8 cellular contexts compared by ENCODE assay signal in the genomic region with DNA sequence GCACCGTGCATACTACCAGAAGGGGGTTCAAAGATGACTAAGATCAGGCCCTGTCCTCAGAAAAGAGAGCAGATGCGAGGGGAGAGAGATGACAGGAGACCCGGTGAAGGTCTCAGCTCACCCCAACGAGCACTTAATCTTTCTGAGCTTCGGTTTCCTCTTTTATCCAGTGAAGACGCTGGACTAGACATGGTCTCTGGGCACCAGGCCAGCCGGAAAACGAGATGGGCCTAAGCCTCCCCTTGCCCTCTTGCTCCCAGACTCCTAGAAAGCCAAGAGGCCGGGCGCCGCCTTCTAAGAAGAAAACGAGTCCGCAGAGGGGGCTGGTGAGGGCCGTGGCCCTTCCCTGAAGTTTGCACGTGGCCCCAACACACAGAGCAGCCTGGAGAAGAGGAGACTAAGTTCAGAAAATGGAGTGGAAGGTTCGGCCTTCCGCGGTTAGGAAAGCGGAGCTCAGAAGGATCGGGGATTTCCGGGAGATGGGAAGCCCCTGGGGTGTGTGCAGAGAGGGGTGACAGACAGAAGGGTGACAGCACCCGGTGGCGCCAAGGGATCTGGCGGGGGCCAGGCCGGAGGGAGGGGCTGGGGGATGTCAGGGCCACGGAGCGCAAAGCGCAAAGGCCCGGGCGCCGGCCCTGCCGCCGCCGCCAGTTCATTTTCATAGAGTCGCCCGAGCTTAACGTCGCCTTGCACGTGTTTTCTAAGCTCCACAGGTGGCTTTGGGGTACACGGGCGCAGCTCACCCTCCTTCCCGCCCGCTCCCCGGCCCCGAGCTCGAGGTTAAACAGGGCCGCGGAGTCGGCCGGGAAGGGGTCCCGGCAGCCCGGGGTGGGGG. TPM values are rescaled to one million over a fixed set of nuclear protein-coding genes. Genes with fewer than 3 reads are reported as not detected.
A peak's percentile ranks its signal among the peaks of the same experiment; 100 is the strongest.
DNase-seq lines count a peak whose midpoint lies in the region; ATAC-seq, FAIRE-seq and TF ChIP-seq lines count a peak whose summit lies in the region.

No MANE protein-coding gene starts in this region.

- H3K9me3 Mint-ChIP-seq in astrocyte (ENCODE audit: unreplicated experiment): peaks cover 8% of the 10 kb centered on the region

- no peak overlapping the region for H3K27ac Mint-ChIP-seq in astrocyte (ENCODE audit: unreplicated experiment)

- no peaks in the 10 kb centered on the region for H3K36me3 Mint-ChIP-seq in astrocyte (ENCODE audit: low read depth, unreplicated experiment)

- TF ChIP-seq CTCF in astrocyte (IDR thresholded peaks at IDR 0.05; ENCODE audit: insufficient read depth, low read depth, low read length): no peak

- no peak overlapping the region for H3K4me3 ChIP-seq in astrocyte (ENCODE audit: insufficient read depth, low read depth, low read length)
- H3K4me3 ChIP-seq in mononuclear cell (ENCODE audit: low read length): peak overlapping the region; percentile 38

- peaks cover 69% of the 10 kb centered on the region for H3K27me3 Mint-ChIP-seq in astrocyte (ENCODE audit: low read depth, unreplicated experiment)

- H3K4me2 ChIP-seq in astrocyte (ENCODE audit: low read length): peak overlapping the region; percentile 39

- H3K36me3 ChIP-seq in astrocyte (ENCODE audit: insufficient read depth, low read length): no peaks in the 10 kb centered on the region

- peak; percentile 48 for ATAC-seq in GM18873 (IDR thresholded peaks at IDR 0.05; ENCODE audit: low FRiP score, unreplicated experiment)

- no peak for FAIRE-seq in astrocyte (lab: Jason Lieb, UNC)

- no peaks in the 10 kb centered on the region for H3K4me1 Mint-ChIP-seq in astrocyte (ENCODE audit: low read depth, unreplicated experiment)

- H3K4me1 ChIP-seq in astrocyte (ENCODE audit: insufficient read depth, low read length) (peaks cover 6% of the 10 kb centered on the region), mononuclear cell (ENCODE audit: insufficient read depth, low read length) (peaks cover 39% of the 10 kb centered on the region)

- DNase-seq in AG20443 (ENCODE audit: low spot score) (peak; percentile 28), MV-4-11 (lab: John Stamatoyannopoulos, UW) (peak; percentile 49), astrocyte (ENCODE audit: low read depth) (no peak), COLO829 (ENCODE audit: low spot score) (no peak), NCI-H345 treated with DMSO at 0.1 percent for 48 hours (lab: John Stamatoyannopoulos, UW; ENCODE audit: unreplicated experiment) (no peak), NCI-H2171 (lab: John Stamatoyannopoulos, UW) (no peak)

- H3K79me2 ChIP-seq in astrocyte (ENCODE audit: insufficient read depth, low read length): no peaks in the 10 kb centered on the region

- no peaks in the 10 kb centered on the region for H4K20me1 ChIP-seq in astrocyte (ENCODE audit: insufficient read depth, low read length)

- peak overlapping the region; percentile 26 for H2AFZ ChIP-seq in astrocyte (ENCODE audit: low read depth, low read length)

- peak overlapping the region; percentile 54 for H3K4me3 Mint-ChIP-seq in astrocyte (ENCODE audit: unreplicated experiment)

- H3K27me3 ChIP-seq in astrocyte (ENCODE audit: insufficient read depth, low read length) (peaks cover 45% of the 10 kb centered on the region), mononuclear cell (ENCODE audit: insufficient read depth, low read length) (peaks cover 11% of the 10 kb centered on the region)

- no peak overlapping the region for H3K9ac ChIP-seq in astrocyte (ENCODE audit: low read length)

- H3K9me3 ChIP-seq in astrocyte (ENCODE audit: insufficient read depth, low read depth, low read length) (no peaks in the 10 kb centered on the region), mononuclear cell (ENCODE audit: low read depth, low read length) (no peaks in the 10 kb centered on the region)

- no peak overlapping the region for H3K27ac ChIP-seq in astrocyte (ENCODE audit: low read depth, low read length)

RNA-seq across cellular contexts. Expression of gene BHLHA9, which starts 42.1 kb away (rescaled TPM):
- total RNA-seq in astrocyte (not detected in 2 replicates), mononuclear cell (not detected)

RNA-seq across cellular contexts. Expression of gene ABR, which starts 48.4 kb away (rescaled TPM):
- total RNA-seq in astrocyte (70.9 and 85.0 TPM in 2 replicates), mononuclear cell (112 TPM)

RNA-seq across cellular contexts. Expression of gene TRARG1, which starts 51.3 kb away (rescaled TPM):
- total RNA-seq in astrocyte (not detected in 2 replicates), mononuclear cell (not detected)

Comparison
In these comparisons a context has a peak if more than half of its experiments do, and no peak if none do; other contexts are left out.
1. DNase-seq: peak in AG20443 (single experiment) and MV-4-11 (single experiment); none in astrocyte (single experiment), COLO829 (single experiment), NCI-H345 treated with DMSO at 0.1 percent for 48 hours (single experiment) and NCI-H2171 (single experiment).